ENCODE assay signal across 7 cellular contexts in genomic region chr12:64222011-64222765, GRCh38. TPM values are rescaled to one million over a fixed set of nuclear protein-coding genes. Genes with fewer than 3 reads are reported as not detected.
A peak's percentile ranks its signal among the peaks of the same experiment; 100 is the strongest.
DNase-seq lines count a peak whose midpoint lies in the region; ATAC-seq, FAIRE-seq and TF ChIP-seq lines count a peak whose summit lies in the region.

Gene KICS2 (minus strand): TSS chr12:64222296. CDS start chr12:64222237, 59 bp downstream.

- H3K4me2 ChIP-seq in astrocyte (ENCODE audit: low read length): peak within 1 kb of the TSS; percentile 87
- peak within 1 kb of the TSS; percentile 71 for H3K4me2 ChIP-seq in hepatocyte

- H3K27ac ChIP-seq in astrocyte (ENCODE audit: low read depth, low read length): peak within 1 kb of the TSS; percentile 92
- H3K27ac ChIP-seq in hepatocyte: peak within 1 kb of the TSS; percentile 89

- peak; percentile 81 for DNase-seq in GM18507 (ENCODE audit: extremely low spot score, insufficient read length, low read depth)
- peak; percentile 80 to 88 for DNase-seq in NCI-H1930 (lab: John Stamatoyannopoulos, UW)
- DNase-seq in T-helper 22 cell (ENCODE audit: low read depth): peak; percentile 78
- DNase-seq in astrocyte (ENCODE audit: low read depth): peak; percentile 90
- peak; percentile 96 for DNase-seq in hepatocyte (ENCODE audit: low spot score)
- DNase-seq in renal cortical epithelial cell (ENCODE audit: low read depth): peak; percentile 78

- peaks cover 3% of the 10 kb centered on the region for H3K79me2 ChIP-seq in astrocyte (ENCODE audit: insufficient read depth, low read length)
- peaks cover 15% of the 10 kb centered on the region for H3K79me2 ChIP-seq in hepatocyte

- ATAC-seq in HG02973 (IDR thresholded peaks at IDR 0.05; ENCODE audit: unreplicated experiment): peak; percentile 91

- H3K27me3 Mint-ChIP-seq in astrocyte (ENCODE audit: low read depth, unreplicated experiment): no peaks in the 10 kb centered on the region

- H3K27ac Mint-ChIP-seq in astrocyte (ENCODE audit: unreplicated experiment): peak within 1 kb of the TSS; percentile 87

- under 1% methylated on average over 56 of the region's 56 CpGs for WGBS in hepatocyte (ENCODE audit: low lambda C conversion rate, missing lambda C conversion rate)

- no peaks in the 10 kb centered on the region for H4K20me1 ChIP-seq in astrocyte (ENCODE audit: insufficient read depth, low read length)
- H4K20me1 ChIP-seq in hepatocyte (ENCODE audit: insufficient read depth, poor library complexity, severe bottlenecking): no peaks in the 10 kb centered on the region

- H3K4me3 Mint-ChIP-seq in astrocyte (ENCODE audit: unreplicated experiment): peak within 1 kb of the TSS; percentile 89

- H3K27me3 ChIP-seq in astrocyte (ENCODE audit: insufficient read depth, low read length): no peaks in the 10 kb centered on the region
- no peaks in the 10 kb centered on the region for H3K27me3 ChIP-seq in hepatocyte

- peaks cover 19% of the 10 kb centered on the region for H3K4me1 Mint-ChIP-seq in astrocyte (ENCODE audit: low read depth, unreplicated experiment)

- H3K36me3 ChIP-seq in astrocyte (ENCODE audit: insufficient read depth, low read length) (no peaks in the 10 kb centered on the region), hepatocyte (replicated peaks; ENCODE audit: insufficient read depth, low read depth) (no peaks in the 10 kb centered on the region)

- H2AFZ ChIP-seq in astrocyte (ENCODE audit: low read depth, low read length) (peak within 1 kb of the TSS; percentile 95), hepatocyte (peak within 1 kb of the TSS; percentile 86)

- no peak for TF ChIP-seq CTCF in astrocyte (IDR thresholded peaks at IDR 0.05; ENCODE audit: insufficient read depth, low read depth, low read length)
- TF ChIP-seq CTCF in hepatocyte (IDR thresholded peaks at IDR 0.05; ENCODE audit: poor library complexity): no peak

- no peaks in the 10 kb centered on the region for H3K9me3 Mint-ChIP-seq in astrocyte (ENCODE audit: unreplicated experiment)

- H3K9me3 ChIP-seq in astrocyte (ENCODE audit: insufficient read depth, low read depth, low read length) (no peaks in the 10 kb centered on the region), hepatocyte (ENCODE audit: low read depth) (no peaks in the 10 kb centered on the region)

- H3K4me3 ChIP-seq in astrocyte (ENCODE audit: insufficient read depth, low read depth, low read length) (peak within 1 kb of the TSS; percentile 81), hepatocyte (peak within 1 kb of the TSS; percentile 71)

- H3K4me1 ChIP-seq in astrocyte (ENCODE audit: insufficient read depth, low read length): peaks cover 4% of the 10 kb centered on the region
- H3K4me1 ChIP-seq in hepatocyte (ENCODE audit: insufficient read depth): peaks cover 14% of the 10 kb centered on the region

- peak; percentile 89 for FAIRE-seq in GM18507 (lab: Jason Lieb, UNC)
- FAIRE-seq in astrocyte (lab: Jason Lieb, UNC): no peak

- H3K9me2 ChIP-seq in hepatocyte (replicated peaks; ENCODE audit: insufficient read depth): no peaks in the 10 kb centered on the region

- peak within 1 kb of the TSS; percentile 93 for H3K9ac ChIP-seq in astrocyte (ENCODE audit: low read length)

- H3K36me3 Mint-ChIP-seq in astrocyte (ENCODE audit: low read depth, unreplicated experiment): no peaks in the 10 kb centered on the region

RNA-seq across cellular contexts. Expression of gene KICS2, which starts in this region (rescaled TPM):
- total RNA-seq in astrocyte: 3.8 and 4.1 TPM in 2 replicates
- 6.3 and 6.8 TPM in 2 replicates for total RNA-seq in hepatocyte
- polyA plus RNA-seq in hepatocyte: 1.3 and 1.6 TPM in 2 replicates
- 6.6 and 7.1 TPM in 2 replicates for total RNA-seq in renal cortical epithelial cell

Comparison
In these comparisons a context has a peak if more than half of its experiments do, and no peak if none do; other contexts are left out.
1. Peak in every context shown above with its lines: DNase-seq, ATAC-seq, H3K4me3 ChIP-seq and H3K27ac ChIP-seq.